Comparison of ENCODE assay signal across 24 cellular contexts in genomic region chr3:52150357-52150756, GRCh38.
"Had no signal": no experiment of that assay in that cellular context is flagged by ENCODE, and none has a peak within 500 bp of the region (broad histone marks: within the 10 kb centered on the region; RNA-seq: fewer than 3 reads in every experiment).

No MANE protein-coding gene starts in this region.

- H3K27ac ChIP-seq: left ventricle myocardium inferior, neutrophil, parathyroid adenoma, right atrium auricular region, right lobe of liver, suprapubic skin, thoracic aorta, tibial artery, vagina had no signal

- DNase-seq: left ventricle myocardium inferior; mesendoderm; naive B cell; occipital lobe; right lobe of liver; stimulated activated CD4-positive, alpha-beta T cell treated with anti-CD3 and anti-CD28 coated beads, Interleukin-12 subunit alpha, Interleukin-12 subunit beta, amount 100 ng/mL, for 4 hours; stimulated activated CD4-positive, alpha-beta T cell treated with anti-CD3 and anti-CD28 coated beads, Interleukin-15, amount 100 ng/mL, for 24 hours; stimulated activated CD4-positive, alpha-beta T cell treated with anti-CD3 and anti-CD28 coated beads, Interleukin-4, amount 100 ng/mL, for 24 hours; stimulated activated naive CD4-positive, alpha-beta T cell; tibial artery had no signal

- ATAC-seq: right lobe of liver; stimulated activated effector memory CD8-positive, alpha-beta T cell treated with anti-CD3 and anti-CD28 coated beads, Interleukin-12 subunit alpha, Interleukin-12 subunit beta, amount 100 ng/mL, for 72 hours had no signal

- H3K9ac ChIP-seq: parathyroid adenoma had no signal

- H3K27me3 Mint-ChIP-seq: naive B cell; stimulated activated naive CD8-positive, alpha-beta T cell treated with anti-CD3 and anti-CD28 coated beads, Interleukin-15, Interleukin-2, amounts not matched to agents 100 ng/mL and 50 ng/mL, for 24 hours; type B pancreatic cell had no signal

- H3K27ac Mint-ChIP-seq: mesothelial cell of epicardium; naive B cell; nephron; stimulated activated effector memory CD8-positive, alpha-beta T cell treated with anti-CD3 and anti-CD28 coated beads, Interleukin-12 subunit alpha, Interleukin-12 subunit beta, amount 100 ng/mL, for 72 hours; stimulated activated naive CD8-positive, alpha-beta T cell treated with anti-CD3 and anti-CD28 coated beads, Interleukin-15, Interleukin-2, amounts not matched to agents 100 ng/mL and 50 ng/mL, for 24 hours; type B pancreatic cell had no signal

- H3K4me3 ChIP-seq: left ventricle myocardium inferior, lung, right atrium auricular region, right lobe of liver, smooth muscle cell, suprapubic skin, thoracic aorta, tibial artery, vagina had no signal

- H3K4me3 Mint-ChIP-seq: mesothelial cell of epicardium; naive B cell; nephron; stimulated activated effector memory CD8-positive, alpha-beta T cell treated with anti-CD3 and anti-CD28 coated beads, Interleukin-12 subunit alpha, Interleukin-12 subunit beta, amount 100 ng/mL, for 72 hours; stimulated activated naive CD8-positive, alpha-beta T cell treated with anti-CD3 and anti-CD28 coated beads, Interleukin-15, Interleukin-2, amounts not matched to agents 100 ng/mL and 50 ng/mL, for 24 hours; type B pancreatic cell had no signal

- H3K9me3 Mint-ChIP-seq: mesothelial cell of epicardium; naive B cell; nephron; neural crest cell; stimulated activated effector memory CD8-positive, alpha-beta T cell treated with anti-CD3 and anti-CD28 coated beads, Interleukin-12 subunit alpha, Interleukin-12 subunit beta, amount 100 ng/mL, for 72 hours; stimulated activated naive CD8-positive, alpha-beta T cell treated with anti-CD3 and anti-CD28 coated beads, Interleukin-15, Interleukin-2, amounts not matched to agents 100 ng/mL and 50 ng/mL, for 24 hours; type B pancreatic cell had no signal

- H3K36me3 Mint-ChIP-seq: mesothelial cell of epicardium; naive B cell; stimulated activated effector memory CD8-positive, alpha-beta T cell treated with anti-CD3 and anti-CD28 coated beads, Interleukin-12 subunit alpha, Interleukin-12 subunit beta, amount 100 ng/mL, for 72 hours; type B pancreatic cell had no signal

- H2AFZ ChIP-seq: parathyroid adenoma had no signal

- H3K36me3 ChIP-seq: left ventricle myocardium inferior, right atrium auricular region, suprapubic skin, thoracic aorta, tibial artery, vagina had no signal

- H3K9me3 ChIP-seq: left ventricle myocardium inferior, neutrophil, right atrium auricular region, right lobe of liver, suprapubic skin, thoracic aorta, tibial artery, vagina had no signal

- H3K4me2 ChIP-seq: smooth muscle cell had no signal

- H3K27me3 ChIP-seq: neutrophil, right atrium auricular region, right lobe of liver, suprapubic skin, tibial artery, vagina had no signal
